ENCODE assay signal across 11 cellular contexts in genomic region chr12:64457036-64457435, GRCh38. TPM values are rescaled to one million over a fixed set of nuclear protein-coding genes. Genes with fewer than 3 reads are reported as not detected.
DNase-seq lines count a peak whose midpoint lies in the region; ATAC-seq lines count a peak whose summit lies in the region.
"Had no signal": no experiment of that assay in that cellular context is flagged by ENCODE, and none has a peak within 500 bp of the region (broad histone marks: within the 10 kb centered on the region; RNA-seq: fewer than 3 reads in every experiment).

No MANE protein-coding gene starts in this region.

- peaks cover 4 to 5% (median 4%) of the 10 kb centered on the region in 3 donors for H3K36me3 Mint-ChIP-seq in immature natural killer cell

- no peak overlapping the region for H3K27ac Mint-ChIP-seq in stimulated activated naive CD8-positive, alpha-beta T cell treated with anti-CD3 and anti-CD28 coated beads, Interleukin-15, amount 100 ng/mL, for 72 hours
- peak overlapping the region; percentile 53 to 95 (median 82) for H3K27ac Mint-ChIP-seq in immature natural killer cell

- no peak for ATAC-seq in stimulated activated naive CD8-positive, alpha-beta T cell treated with anti-CD3 and anti-CD28 coated beads, Interleukin-15, Interleukin-2, amounts not matched to agents 100 U/mL and 50 U/mL, for 24 hours
- ATAC-seq in stimulated activated naive CD8-positive, alpha-beta T cell treated with anti-CD3 and anti-CD28 coated beads, Interleukin-15, amount 100 ng/mL, for 72 hours = no peak
- ATAC-seq in esophagus mucosa = no peak

- H3K4me1 Mint-ChIP-seq in stimulated activated naive CD8-positive, alpha-beta T cell treated with anti-CD3 and anti-CD28 coated beads, Interleukin-15, amount 100 ng/mL, for 72 hours = peaks cover 52% of the 10 kb centered on the region
- peaks cover 53 to 77% of the 10 kb centered on the region in 2 donors for H3K4me1 Mint-ChIP-seq in immature natural killer cell

- no peak overlapping the region for H3K4me3 Mint-ChIP-seq in stimulated activated naive CD8-positive, alpha-beta T cell treated with anti-CD3 and anti-CD28 coated beads, Interleukin-15, amount 100 ng/mL, for 72 hours
- H3K4me3 Mint-ChIP-seq in immature natural killer cell = no peak overlapping the region

- H3K27me3 Mint-ChIP-seq in stimulated activated naive CD8-positive, alpha-beta T cell treated with anti-CD3 and anti-CD28 coated beads, Interleukin-15, amount 100 ng/mL, for 72 hours = no peaks in the 10 kb centered on the region
- peaks cover 0 to 5% (median 3%) of the 10 kb centered on the region in 3 donors for H3K27me3 Mint-ChIP-seq in immature natural killer cell (ENCODE audit: low read depth in 3 of 3)

- H3K9me3 Mint-ChIP-seq in stimulated activated naive CD8-positive, alpha-beta T cell treated with anti-CD3 and anti-CD28 coated beads, Interleukin-15, amount 100 ng/mL, for 72 hours = no peaks in the 10 kb centered on the region
- H3K9me3 Mint-ChIP-seq in immature natural killer cell = no peaks in the 10 kb centered on the region

- peak; percentile 33 for DNase-seq in stimulated activated naive CD8-positive, alpha-beta T cell treated with anti-CD3 and anti-CD28 coated beads, Interleukin-15, Interleukin-2, amounts not matched to agents 100 U/mL and 50 U/mL, for 24 hours
- no peak for DNase-seq in stimulated activated naive CD8-positive, alpha-beta T cell treated with anti-CD3 and anti-CD28 coated beads, Interleukin-15, amount 100 ng/mL, for 72 hours
- DNase-seq in activated T-cell treated with anti-CD3 and anti-CD28 coated beads for 48 hours (ENCODE audit: low read depth) (peak; percentile 17), immature natural killer cell (no peak), 8988T (no peak), NCI-H187 treated with DMSO at 0.1 percent for 48 hours (lab: John Stamatoyannopoulos, UW) (no peak), NCI-H2171 treated with DMSO at 0.1 percent for 48 hours (lab: John Stamatoyannopoulos, UW) (no peak)
- DNase-seq: aorta, NCI-H345, SW 1271 had no signal

RNA-seq across cellular contexts. Expression of gene TBK1, which starts 5.1 kb away (rescaled TPM):
- 10 to 100 TPM; 27.2 to 36.9 (median 29.2) TPM for polyA plus RNA-seq in immature natural killer cell
- 12.1 TPM for total RNA-seq in esophagus mucosa

RNA-seq across cellular contexts. Expression of gene XPOT, which starts 52.8 kb away (rescaled TPM):
- 10 to 100 TPM; 20.1 to 29.4 (median 23.4) TPM for polyA plus RNA-seq in immature natural killer cell
- total RNA-seq in esophagus mucosa = 63.3 TPM

Comparison
In these comparisons a context has a peak if more than half of its experiments do, and no peak if none do; other contexts are left out.
1. DNase-seq: peak in stimulated activated naive CD8-positive, alpha-beta T cell treated with anti-CD3 and anti-CD28 coated beads, Interleukin-15, Interleukin-2, amounts not matched to agents 100 U/mL and 50 U/mL, for 24 hours (single experiment) and activated T-cell treated with anti-CD3 and anti-CD28 coated beads for 48 hours (single experiment); none in stimulated activated naive CD8-positive, alpha-beta T cell treated with anti-CD3 and anti-CD28 coated beads, Interleukin-15, amount 100 ng/mL, for 72 hours (0 of 2), immature natural killer cell (0 of 3), 8988T (single experiment), NCI-H187 treated with DMSO at 0.1 percent for 48 hours (single experiment) and NCI-H2171 treated with DMSO at 0.1 percent for 48 hours (single experiment).
2. H3K27ac Mint-ChIP-seq: peak in immature natural killer cell (6 of 6); none in stimulated activated naive CD8-positive, alpha-beta T cell treated with anti-CD3 and anti-CD28 coated beads, Interleukin-15, amount 100 ng/mL, for 72 hours (0 of 2).